In the genomic region with DNA sequence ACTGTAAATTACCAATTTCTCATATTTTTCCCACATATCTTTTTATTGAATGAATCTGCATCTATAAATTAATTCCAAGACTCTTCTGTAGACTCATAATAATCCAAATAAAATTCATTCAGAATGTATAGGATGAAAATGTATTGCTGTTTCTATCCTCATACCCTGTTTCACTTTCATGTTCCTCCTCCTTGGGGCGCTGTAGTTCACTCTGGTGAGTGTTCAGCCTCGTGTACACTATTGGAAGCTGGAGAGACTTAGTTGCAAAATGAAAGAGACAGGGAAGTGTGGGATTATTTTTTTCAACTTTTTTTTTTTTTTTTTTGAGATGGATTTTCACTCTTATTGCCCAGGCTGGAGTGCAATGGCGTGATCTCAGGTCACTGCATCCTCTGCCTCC, we compare ENCODE assay signal across 10 cellular contexts.
A peak's percentile ranks its signal among the peaks of the same experiment; 100 is the strongest.
DNase-seq lines count a peak whose midpoint lies in the region; TF ChIP-seq lines count a peak whose summit lies in the region.
"Had no signal": no experiment of that assay in that cellular context is flagged by ENCODE, and none has a peak within 500 bp of the region (broad histone marks: within the 10 kb centered on the region; RNA-seq: fewer than 3 reads in every experiment).

No MANE protein-coding gene starts in this region.

- H3K27ac Mint-ChIP-seq in MCF 10A (ENCODE audit: low read depth, unreplicated experiment) = no peak overlapping the region

- peak; percentile 10 for TF ChIP-seq CTCF in MCF 10A (IDR thresholded peaks at IDR 0.05; ENCODE audit: unreplicated experiment)
- no peak for TF ChIP-seq CTCF in breast epithelium (IDR thresholded peaks at IDR 0.05)

- no peaks in the 10 kb centered on the region for H3K27me3 ChIP-seq in breast epithelium

- H3K9me3 ChIP-seq in breast epithelium = peaks cover 0 to 6% of the 10 kb centered on the region in 2 donors

- in situ Hi-C loops in T47D (cut with HindIII; ENCODE audit: low pct_unique_long_range_greater_than_20kb, low sequenced_read_pairs) = no loop called here

- no peaks in the 10 kb centered on the region for H3K36me3 ChIP-seq in breast epithelium

- no peaks in the 10 kb centered on the region for H3K27me3 Mint-ChIP-seq in MCF 10A (ENCODE audit: insufficient read depth, unreplicated experiment)

- H3K4me1 ChIP-seq in breast epithelium = no peaks in the 10 kb centered on the region
- H3K4me1 ChIP-seq: parathyroid adenoma had no signal

- H3K4me3 ChIP-seq in breast epithelium = no peak overlapping the region

- POLR2A ChIA-PET in MCF 10A (lab: Yijun Ruan, JAX) = interaction anchor here (0.6 kb wide), 1 partner anchor 425 kb away, joined by 6 read pairs; no protein-coding TSS in a partner anchor

- intact Hi-C loops in MCF 10A (cut with micrococcal nuclease) = loop anchor here (5.0 to 10.0 kb wide), 4 partner anchors 853 to 1983 kb away; no protein-coding TSS in a partner anchor
- intact Hi-C loops in breast epithelium (cut with DNase I; ENCODE audit: low total_unique reads) = no loop called here

- H3K9me3 Mint-ChIP-seq in MCF 10A (ENCODE audit: unreplicated experiment) = peaks cover 8% of the 10 kb centered on the region

- CTCF ChIA-PET in MCF 10A (lab: Yijun Ruan, JAX) = interaction anchor here (0.7 kb wide), 1 partner anchor 427 kb away, joined by 3 read pairs; no protein-coding TSS in a partner anchor

- H3K27ac ChIP-seq in breast epithelium = no peak overlapping the region
- H3K27ac ChIP-seq: parathyroid adenoma had no signal

- peaks cover 6% of the 10 kb centered on the region for H3K4me1 Mint-ChIP-seq in MCF 10A (ENCODE audit: insufficient read depth, unreplicated experiment)

- peak; percentile 50 for DNase-seq in MCF 10A (ENCODE audit: unreplicated experiment)
- no peak for DNase-seq in breast epithelium (ENCODE audit: low spot score in 2 of 2)
- peak; percentile 29 for DNase-seq in LHCN-M2 (ENCODE audit: low read depth)
- peak; percentile 2 to 74 for DNase-seq in T47D (ENCODE audit: low read depth in 1 of 2, low spot score in 1 of 2)
- no peak for DNase-seq in globus pallidus (ENCODE audit: low spot score)
- no peak for DNase-seq in SW480 (ENCODE audit: low spot score)
- no peak for DNase-seq in NCI-H510A treated with DMSO at 0.1 percent for 48 hours (lab: John Stamatoyannopoulos, UW)
- DNase-seq in activated T-cell treated with anti-CD3 and anti-CD28 coated beads for 4 hours = no peak
- DNase-seq: NCI-H345 had no signal

- TF ChIP-seq POLR2A in breast epithelium (IDR thresholded peaks at IDR 0.05) = no peak

- no peaks in the 10 kb centered on the region for H3K36me3 Mint-ChIP-seq in MCF 10A (ENCODE audit: insufficient read depth, unreplicated experiment)

- no TSS peak for BruUV-seq in MCF 10A (replicated peaks; lab: Mats Ljungman, UMichigan)

- H3K4me3 Mint-ChIP-seq in MCF 10A (ENCODE audit: unreplicated experiment) = no peak overlapping the region

Comparison
In these comparisons a context has a peak if more than half of its experiments do, and no peak if none do; other contexts are left out.
1. DNase-seq: peak in MCF 10A (single experiment), LHCN-M2 (single experiment) and T47D (2 of 2); none in breast epithelium (0 of 2), globus pallidus (single experiment), SW480 (single experiment), NCI-H510A treated with DMSO at 0.1 percent for 48 hours (single experiment) and activated T-cell treated with anti-CD3 and anti-CD28 coated beads for 4 hours (single experiment).